ENCODE assay signal across 21 cellular contexts in the genomic region with DNA sequence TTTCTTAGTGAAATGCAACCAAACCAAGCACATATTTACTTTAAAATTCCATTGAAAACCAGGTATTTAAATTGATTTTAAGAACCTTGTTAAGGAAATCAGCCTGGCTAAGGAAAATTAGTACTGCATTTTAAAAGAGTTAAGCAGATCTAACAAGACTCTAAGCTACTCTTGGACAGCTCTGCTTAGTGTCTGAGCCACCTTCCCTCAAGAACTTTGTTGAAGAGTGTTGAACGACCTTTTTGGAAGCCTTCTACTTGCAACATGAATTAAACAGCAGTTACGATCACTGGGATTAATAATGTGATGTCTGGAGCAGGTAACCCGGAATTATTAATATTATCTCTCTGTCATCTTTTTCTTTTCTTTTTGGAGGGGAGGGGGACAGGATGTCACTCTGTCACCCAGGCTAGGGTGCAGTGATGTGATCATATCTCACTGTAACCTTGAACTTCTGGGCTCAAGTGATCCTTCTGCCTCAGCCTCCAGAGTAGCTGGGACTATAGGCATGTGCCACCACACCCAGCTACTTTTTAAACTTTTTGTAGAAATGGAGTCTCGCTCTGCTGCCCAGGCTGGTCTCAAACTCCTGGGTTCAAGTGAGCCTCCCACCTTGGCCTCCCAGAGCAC.
DNase-seq lines count a peak whose midpoint lies in the region; ATAC-seq, FAIRE-seq and TF ChIP-seq lines count a peak whose summit lies in the region.
"Had no signal": no experiment of that assay in that cellular context is flagged by ENCODE, and none has a peak within 500 bp of the region (broad histone marks: within the 10 kb centered on the region; RNA-seq: fewer than 3 reads in every experiment).

No MANE protein-coding gene starts in this region.

- H3K56ac ChIP-seq in H1 (replicated peaks; ENCODE audit: insufficient read length, low read depth, low read length): no peak overlapping the region

- peak overlapping the region; percentile 73 for H3K4me3 Mint-ChIP-seq in activated T-cell treated with anti-CD3 and anti-CD28 coated beads, Interleukin-2, amount 50 U/mL, for 4 hours
- H3K4me3 Mint-ChIP-seq in T-helper 1 cell treated with Interleukin-12 subunit alpha and Interleukin-12 subunit beta and Interleukin-4 antibody, amounts not matched to agents 30 μg/mL and 1 μg/mL, for 36 hours: peak overlapping the region; percentile 81
- H3K4me3 Mint-ChIP-seq: stimulated activated naive CD8-positive, alpha-beta T cell treated with anti-CD3 and anti-CD28 coated beads, Interleukin-15, amount 100 ng/mL, for 72 hours had no signal

- no peak for ATAC-seq in activated T-cell treated with anti-CD3 and anti-CD28 coated beads, Interleukin-2, amount 50 U/mL, for 4 hours
- ATAC-seq: Panc1; stimulated activated naive CD8-positive, alpha-beta T cell treated with anti-CD3 and anti-CD28 coated beads, Interleukin-15, amount 100 ng/mL, for 72 hours had no signal

- TF ChIP-seq RAD21 in H1 (IDR thresholded peaks at IDR 0.05 in 1 of 2, conservative IDR thresholded peaks at IDR 0.05 in 1 of 2; ENCODE audit: low read depth in 2 of 2, low read length in 2 of 2): no peak

- H3K14ac ChIP-seq in H1 (ENCODE audit: insufficient read length): no peak overlapping the region

- no peaks in the 10 kb centered on the region for H3K9me3 ChIP-seq in H1 (ENCODE audit: insufficient read depth in 2 of 2, low read depth in 1 of 2, low read length in 1 of 2)
- H3K9me3 ChIP-seq in smooth muscle cell (replicated peaks; ENCODE audit: low read depth): no peaks in the 10 kb centered on the region
- H3K9me3 ChIP-seq in Peyer's patch: no peaks in the 10 kb centered on the region
- H3K9me3 ChIP-seq: BLaER1, ovary, right atrium auricular region, SJCRH30, transverse colon had no signal

- H4K91ac ChIP-seq in H1 (replicated peaks; ENCODE audit: insufficient read length, low read length): no peak overlapping the region

- no peak overlapping the region for H2BK15ac ChIP-seq in H1 (ENCODE audit: low read length)

- H3K4me2 ChIP-seq in H1 (ENCODE audit: insufficient read depth in 1 of 2, low read depth in 2 of 2, low read length in 2 of 2): no peak overlapping the region
- peak overlapping the region; percentile 61 for H3K4me2 ChIP-seq in smooth muscle cell
- H3K4me2 ChIP-seq: BLaER1 had no signal

- TF ChIP-seq EP300 in H1 (IDR thresholded peaks at IDR 0.05; ENCODE audit: borderline replicate concordance in 1 of 2, low read depth in 2 of 2, low read length in 2 of 2): no peak

- no peaks in the 10 kb centered on the region for H3K23me2 ChIP-seq in H1 (ENCODE audit: low read depth, low read length)

- H4K20me1 ChIP-seq in H1 (replicated peaks in 1 of 2; ENCODE audit: control insufficient read depth in 1 of 2, insufficient read depth in 2 of 2, low read length in 2 of 2) (no peaks in the 10 kb centered on the region), smooth muscle cell (ENCODE audit: low read depth) (no peaks in the 10 kb centered on the region)
- H4K20me1 ChIP-seq: BLaER1 had no signal

- POLR2A ChIA-PET in H1 (lab: Charles Lee; ENCODE audit: partially characterized antibody): no interaction called here

- no peaks in the 10 kb centered on the region for H3K27me3 Mint-ChIP-seq in activated T-cell treated with anti-CD3 and anti-CD28 coated beads, Interleukin-2, amount 50 U/mL, for 4 hours (ENCODE audit: low read depth)
- H3K27me3 Mint-ChIP-seq in T-helper 1 cell treated with Interleukin-12 subunit alpha and Interleukin-12 subunit beta and Interleukin-4 antibody, amounts not matched to agents 30 μg/mL and 1 μg/mL, for 36 hours (ENCODE audit: low read depth): no peaks in the 10 kb centered on the region
- H3K27me3 Mint-ChIP-seq: stimulated activated naive CD8-positive, alpha-beta T cell treated with anti-CD3 and anti-CD28 coated beads, Interleukin-15, amount 100 ng/mL, for 72 hours had no signal

- no peak overlapping the region for H2BK120ac ChIP-seq in H1 (replicated peaks; ENCODE audit: low read depth, low read length)

- H3K4me1 Mint-ChIP-seq in activated T-cell treated with anti-CD3 and anti-CD28 coated beads, Interleukin-2, amount 50 U/mL, for 4 hours (ENCODE audit: low read depth): peaks cover 75% of the 10 kb centered on the region
- H3K4me1 Mint-ChIP-seq in T-helper 1 cell treated with Interleukin-12 subunit alpha and Interleukin-12 subunit beta and Interleukin-4 antibody, amounts not matched to agents 30 μg/mL and 1 μg/mL, for 36 hours (ENCODE audit: low read depth): peaks cover 81% of the 10 kb centered on the region

- 91% methylated on average over 4 of the region's 4 CpGs; no CpG with 5 or more reads in 1 of the 2 experiments for WGBS in H1 (ENCODE audit: extremely low coverage in 1 of 2, insufficient coverage in 1 of 2, insufficient read length in 1 of 2, insufficient replicate concordance in 2 of 2, low coverage in 1 of 2, low lambda C conversion rate in 2 of 2, missing lambda C conversion rate in 1 of 2), 2 experiments
- WGBS in smooth muscle cell (ENCODE audit: low lambda C conversion rate): 56% methylated on average over 4 of the region's 4 CpGs

- H2AK5ac ChIP-seq in H1 (ENCODE audit: low read depth, low read length): no peak overlapping the region

- CTCF ChIA-PET in H1 (lab: Charles Lee; ENCODE audit: partially characterized antibody): interaction anchor here (0.6 to 1.2 kb wide), 4 partner anchors 10 to 385 kb away, joined by 3 to 6 read pairs (median 4); no protein-coding TSS in a partner anchor

- H3K9ac ChIP-seq in H1 (replicated peaks in 1 of 4; ENCODE audit: extremely low read depth in 1 of 4, low read depth in 3 of 4, low read length in 3 of 4) (no peak overlapping the region), smooth muscle cell (ENCODE audit: low read depth) (no peak overlapping the region)
- H3K9ac ChIP-seq: BLaER1 had no signal

- H4K8ac ChIP-seq in H1 (ENCODE audit: extremely low read depth, insufficient read depth, low read length): no peak overlapping the region

- H3K27ac Mint-ChIP-seq in T-helper 1 cell treated with Interleukin-12 subunit alpha and Interleukin-12 subunit beta and Interleukin-4 antibody, amounts not matched to agents 30 μg/mL and 1 μg/mL, for 36 hours: peak overlapping the region; percentile 96
- H3K27ac Mint-ChIP-seq: IgD-negative memory B cell; stimulated activated naive CD8-positive, alpha-beta T cell treated with anti-CD3 and anti-CD28 coated beads, Interleukin-15, amount 100 ng/mL, for 72 hours had no signal

- no peak for FAIRE-seq in H1 (lab: Jason Lieb, UNC)
- FAIRE-seq: H54 had no signal

- TF ChIP-seq CTCF in H1 (IDR thresholded peaks at IDR 0.05; ENCODE audit: control extremely low read depth in 1 of 3, insufficient read depth in 1 of 3, low read depth in 1 of 3, low read length in 3 of 3) (no peak), smooth muscle cell (IDR thresholded peaks at IDR 0.05; ENCODE audit: borderline replicate concordance, insufficient read depth, poor library complexity, severe bottlenecking) (no peak), Peyer's patch (IDR thresholded peaks at IDR 0.05) (no peak)

- no peak overlapping the region for H3K4ac ChIP-seq in H1 (replicated peaks; ENCODE audit: insufficient read length, low read depth, low read length)

- H3K23ac ChIP-seq in H1 (ENCODE audit: insufficient read length): no peak overlapping the region

- H3K79me1 ChIP-seq in H1 (ENCODE audit: low read depth, low read length): no peaks in the 10 kb centered on the region

- H2AFZ ChIP-seq in H1 (ENCODE audit: low read length) (no peak overlapping the region), smooth muscle cell (ENCODE audit: low read depth) (no peak overlapping the region)

- H3K27me3 ChIP-seq in H1 (replicated peaks in 1 of 4; ENCODE audit: control insufficient read depth in 3 of 4, extremely low read depth in 1 of 4, insufficient read depth in 3 of 4, low read length in 3 of 4) (peaks cover 0 to 5% (median 0%) of the 10 kb centered on the region in 4 experiments; a peak in 2 of 7 replicates), smooth muscle cell (ENCODE audit: low read depth) (no peaks in the 10 kb centered on the region), Peyer's patch (no peaks in the 10 kb centered on the region)
- H3K27me3 ChIP-seq: BLaER1, ovary, right atrium auricular region, SJCRH30, transverse colon had no signal

- no peak overlapping the region for H2BK5ac ChIP-seq in H1 (ENCODE audit: low read depth, low read length)

- H3F3A ChIP-seq in smooth muscle cell (ENCODE audit: low read depth): peaks cover 35% of the 10 kb centered on the region

- DNase-seq in activated T-cell treated with anti-CD3 and anti-CD28 coated beads, Interleukin-2, amount 50 U/mL, for 4 hours: no peak
- DNase-seq in activated T-cell treated with anti-CD3 and anti-CD28 coated beads, Interleukin-2, amount 50 U/mL, for 1 hour: no peak
- DNase-seq in H1 (ENCODE audit: low read depth in 1 of 2, low spot score in 2 of 2): no peak
- DNase-seq in smooth muscle cell (lab: John Stamatoyannopoulos, UW; ENCODE audit: unreplicated experiment): no peak
- DNase-seq in NCI-H1436 (lab: John Stamatoyannopoulos, UW): no peak
- DNase-seq in Peyer's patch: no peak
- DNase-seq in NCI-H510A treated with DMSO at 0.1 percent for 48 hours (lab: John Stamatoyannopoulos, UW): no peak
- DNase-seq: kidney glomerular epithelial cell; NCI-H1105 treated with DMSO at 0.1 percent for 48 hours; NCI-H2107; NCI-H510A; ovary; SJCRH30; stimulated activated naive CD8-positive, alpha-beta T cell treated with anti-CD3 and anti-CD28 coated beads, Interleukin-15, amount 100 ng/mL, for 72 hours; transverse colon had no signal

- H3K79me2 ChIP-seq in H1 (ENCODE audit: control insufficient read depth in 1 of 2, insufficient read depth in 2 of 2, low read length in 2 of 2) (no peaks in the 10 kb centered on the region), smooth muscle cell (ENCODE audit: low read depth) (no peaks in the 10 kb centered on the region)

- H3K4me3 ChIP-seq in H1 (ENCODE audit: extremely low read depth in 1 of 4, insufficient read depth in 2 of 4, low read depth in 3 of 4, low read length in 4 of 4): no peak overlapping the region
- no peak overlapping the region for H3K4me3 ChIP-seq in smooth muscle cell
- H3K4me3 ChIP-seq in Peyer's patch: peak overlapping the region in 1 of 4 donors; percentile 11
- H3K4me3 ChIP-seq: BLaER1, ovary, right atrium auricular region, SJCRH30, transverse colon had no signal

- H3K36me3 Mint-ChIP-seq in activated T-cell treated with anti-CD3 and anti-CD28 coated beads, Interleukin-2, amount 50 U/mL, for 4 hours (ENCODE audit: insufficient read depth): no peaks in the 10 kb centered on the region
- peaks cover 8% of the 10 kb centered on the region for H3K36me3 Mint-ChIP-seq in T-helper 1 cell treated with Interleukin-12 subunit alpha and Interleukin-12 subunit beta and Interleukin-4 antibody, amounts not matched to agents 30 μg/mL and 1 μg/mL, for 36 hours (ENCODE audit: low read depth)
- H3K36me3 Mint-ChIP-seq: IgD-negative memory B cell had no signal

- no peaks in the 10 kb centered on the region for H3K9me3 Mint-ChIP-seq in activated T-cell treated with anti-CD3 and anti-CD28 coated beads, Interleukin-2, amount 50 U/mL, for 4 hours
- no peaks in the 10 kb centered on the region for H3K9me3 Mint-ChIP-seq in T-helper 1 cell treated with Interleukin-12 subunit alpha and Interleukin-12 subunit beta and Interleukin-4 antibody, amounts not matched to agents 30 μg/mL and 1 μg/mL, for 36 hours
- H3K9me3 Mint-ChIP-seq: IgD-negative memory B cell; stimulated activated naive CD8-positive, alpha-beta T cell treated with anti-CD3 and anti-CD28 coated beads, Interleukin-15, amount 100 ng/mL, for 72 hours had no signal

- H2BK20ac ChIP-seq in H1 (ENCODE audit: low read length): no peak overlapping the region

- no peak overlapping the region for H4K5ac ChIP-seq in H1 (ENCODE audit: insufficient read length, low read depth, low read length)

- no peaks in the 10 kb centered on the region for H3K36me3 ChIP-seq in H1 (ENCODE audit: control insufficient read depth in 2 of 4, insufficient read depth in 4 of 4, low read length in 3 of 4)
- H3K36me3 ChIP-seq in smooth muscle cell (ENCODE audit: low read depth): no peaks in the 10 kb centered on the region
- no peaks in the 10 kb centered on the region for H3K36me3 ChIP-seq in Peyer's patch
- H3K36me3 ChIP-seq: BLaER1, ovary, right atrium auricular region, SJCRH30, transverse colon had no signal

- no peak overlapping the region for H3K18ac ChIP-seq in H1 (ENCODE audit: extremely low read depth, low read length)

- TF ChIP-seq POLR2A in H1 (IDR thresholded peaks at IDR 0.05; ENCODE audit: control extremely low read depth in 1 of 2, low read depth in 2 of 2, low read length in 2 of 2) (no peak), Peyer's patch (IDR thresholded peaks at IDR 0.05) (no peak)

- H3K27ac ChIP-seq in H1 (ENCODE audit: low read depth, low read length) (no peak overlapping the region), smooth muscle cell (ENCODE audit: low read depth) (peak overlapping the region; percentile 80), Peyer's patch (peak overlapping the region in 1 of 4 donors; percentile 48)
- H3K27ac ChIP-seq: BLaER1, ovary, right atrium auricular region, SJCRH30 had no signal

- 0 out of 2 replicates have a peak overlapping the region, but pooled peaks have one; percentile 50 for H2BK12ac ChIP-seq in H1 (ENCODE audit: low read depth, low read length)

- peaks cover 0 to 5% (median 2%) of the 10 kb centered on the region in 4 experiments; a peak in 4 of 7 replicates for H3K4me1 ChIP-seq in H1 (replicated peaks in 1 of 4; ENCODE audit: control insufficient read depth in 3 of 4, insufficient read depth in 4 of 4, low read length in 3 of 4)
- peaks cover 28% of the 10 kb centered on the region for H3K4me1 ChIP-seq in smooth muscle cell (ENCODE audit: low read depth)
- no peaks in the 10 kb centered on the region for H3K4me1 ChIP-seq in Peyer's patch
- H3K4me1 ChIP-seq: SJCRH30 had no signal
